ENCODE assay signal across 1 cellular context in the genomic region with DNA sequence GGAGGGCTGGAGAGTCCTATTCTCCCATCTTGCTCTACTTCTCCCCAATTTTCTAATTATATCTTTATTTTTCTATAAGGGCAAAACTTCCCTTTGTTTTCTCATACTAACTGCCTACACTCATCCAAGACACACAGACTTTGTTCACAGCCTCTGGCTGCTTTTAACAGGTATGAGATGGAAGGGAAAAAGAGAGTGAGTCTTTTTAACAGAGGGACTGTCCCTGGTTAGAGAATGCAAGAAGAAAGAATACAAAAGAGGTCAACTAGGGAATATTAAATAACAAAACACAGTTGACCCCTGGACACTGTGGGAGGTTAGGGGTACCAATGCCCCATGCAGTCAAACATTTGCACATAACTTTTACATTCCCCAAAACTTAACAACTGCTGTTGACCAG.
TF ChIP-seq lines count a peak whose summit lies in the region.

No MANE protein-coding gene starts in this region.

TF ChIP-seq in GM23338, 12 proteins besides CTCF, POLR2A, EP300 and RAD21 (continued from another document):
- TF ChIP-seq, protein P1, sequence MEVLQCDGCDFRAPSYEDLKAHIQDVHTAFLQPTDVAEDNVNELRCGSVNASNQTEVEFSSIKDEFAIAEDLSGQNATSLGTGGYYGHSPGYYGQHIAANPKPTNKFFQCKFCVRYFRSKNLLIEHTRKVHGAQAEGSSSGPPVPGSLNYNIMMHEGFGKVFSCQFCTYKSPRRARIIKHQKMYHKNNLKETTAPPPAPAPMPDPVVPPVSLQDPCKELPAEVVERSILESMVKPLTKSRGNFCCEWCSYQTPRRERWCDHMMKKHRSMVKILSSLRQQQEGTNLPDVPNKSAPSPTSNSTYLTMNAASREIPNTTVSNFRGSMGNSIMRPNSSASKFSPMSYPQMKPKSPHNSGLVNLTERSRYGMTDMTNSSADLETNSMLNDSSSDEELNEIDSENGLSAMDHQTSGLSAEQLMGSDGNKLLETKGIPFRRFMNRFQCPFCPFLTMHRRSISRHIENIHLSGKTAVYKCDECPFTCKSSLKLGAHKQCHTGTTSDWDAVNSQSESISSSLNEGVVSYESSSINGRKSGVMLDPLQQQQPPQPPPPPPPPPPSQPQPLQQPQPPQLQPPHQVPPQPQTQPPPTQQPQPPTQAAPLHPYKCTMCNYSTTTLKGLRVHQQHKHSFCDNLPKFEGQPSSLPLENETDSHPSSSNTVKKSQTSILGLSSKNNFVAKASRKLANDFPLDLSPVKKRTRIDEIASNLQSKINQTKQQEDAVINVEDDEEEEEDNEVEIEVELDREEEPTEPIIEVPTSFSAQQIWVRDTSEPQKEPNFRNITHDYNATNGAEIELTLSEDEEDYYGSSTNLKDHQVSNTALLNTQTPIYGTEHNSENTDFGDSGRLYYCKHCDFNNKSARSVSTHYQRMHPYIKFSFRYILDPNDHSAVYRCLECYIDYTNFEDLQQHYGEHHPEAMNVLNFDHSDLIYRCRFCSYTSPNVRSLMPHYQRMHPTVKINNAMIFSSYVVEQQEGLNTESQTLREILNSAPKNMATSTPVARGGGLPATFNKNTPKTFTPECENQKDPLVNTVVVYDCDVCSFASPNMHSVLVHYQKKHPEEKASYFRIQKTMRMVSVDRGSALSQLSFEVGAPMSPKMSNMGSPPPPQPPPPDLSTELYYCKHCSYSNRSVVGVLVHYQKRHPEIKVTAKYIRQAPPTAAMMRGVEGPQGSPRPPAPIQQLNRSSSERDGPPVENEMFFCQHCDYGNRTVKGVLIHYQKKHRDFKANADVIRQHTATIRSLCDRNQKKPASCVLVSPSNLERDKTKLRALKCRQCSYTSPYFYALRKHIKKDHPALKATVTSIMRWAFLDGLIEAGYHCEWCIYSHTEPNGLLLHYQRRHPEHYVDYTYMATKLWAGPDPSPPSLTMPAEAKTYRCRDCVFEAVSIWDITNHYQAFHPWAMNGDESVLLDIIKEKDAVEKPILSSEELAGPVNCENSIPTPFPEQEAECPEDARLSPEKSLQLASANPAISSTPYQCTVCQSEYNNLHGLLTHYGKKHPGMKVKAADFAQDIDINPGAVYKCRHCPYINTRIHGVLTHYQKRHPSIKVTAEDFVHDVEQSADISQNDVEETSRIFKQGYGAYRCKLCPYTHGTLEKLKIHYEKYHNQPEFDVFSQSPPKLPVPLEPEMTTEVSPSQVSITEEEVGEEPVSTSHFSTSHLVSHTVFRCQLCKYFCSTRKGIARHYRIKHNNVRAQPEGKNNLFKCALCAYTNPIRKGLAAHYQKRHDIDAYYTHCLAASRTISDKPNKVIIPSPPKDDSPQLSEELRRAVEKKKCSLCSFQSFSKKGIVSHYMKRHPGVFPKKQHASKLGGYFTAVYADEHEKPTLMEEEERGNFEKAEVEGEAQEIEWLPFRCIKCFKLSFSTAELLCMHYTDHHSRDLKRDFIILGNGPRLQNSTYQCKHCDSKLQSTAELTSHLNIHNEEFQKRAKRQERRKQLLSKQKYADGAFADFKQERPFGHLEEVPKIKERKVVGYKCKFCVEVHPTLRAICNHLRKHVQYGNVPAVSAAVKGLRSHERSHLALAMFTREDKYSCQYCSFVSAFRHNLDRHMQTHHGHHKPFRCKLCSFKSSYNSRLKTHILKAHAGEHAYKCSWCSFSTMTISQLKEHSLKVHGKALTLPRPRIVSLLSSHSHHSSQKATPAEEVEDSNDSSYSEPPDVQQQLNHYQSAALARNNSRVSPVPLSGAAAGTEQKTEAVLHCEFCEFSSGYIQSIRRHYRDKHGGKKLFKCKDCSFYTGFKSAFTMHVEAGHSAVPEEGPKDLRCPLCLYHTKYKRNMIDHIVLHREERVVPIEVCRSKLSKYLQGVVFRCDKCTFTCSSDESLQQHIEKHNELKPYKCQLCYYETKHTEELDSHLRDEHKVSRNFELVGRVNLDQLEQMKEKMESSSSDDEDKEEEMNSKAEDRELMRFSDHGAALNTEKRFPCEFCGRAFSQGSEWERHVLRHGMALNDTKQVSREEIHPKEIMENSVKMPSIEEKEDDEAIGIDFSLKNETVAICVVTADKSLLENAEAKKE (CRISPR knock-in tag; IDR thresholded peaks at IDR 0.05): no peak
